In the genomic region with DNA sequence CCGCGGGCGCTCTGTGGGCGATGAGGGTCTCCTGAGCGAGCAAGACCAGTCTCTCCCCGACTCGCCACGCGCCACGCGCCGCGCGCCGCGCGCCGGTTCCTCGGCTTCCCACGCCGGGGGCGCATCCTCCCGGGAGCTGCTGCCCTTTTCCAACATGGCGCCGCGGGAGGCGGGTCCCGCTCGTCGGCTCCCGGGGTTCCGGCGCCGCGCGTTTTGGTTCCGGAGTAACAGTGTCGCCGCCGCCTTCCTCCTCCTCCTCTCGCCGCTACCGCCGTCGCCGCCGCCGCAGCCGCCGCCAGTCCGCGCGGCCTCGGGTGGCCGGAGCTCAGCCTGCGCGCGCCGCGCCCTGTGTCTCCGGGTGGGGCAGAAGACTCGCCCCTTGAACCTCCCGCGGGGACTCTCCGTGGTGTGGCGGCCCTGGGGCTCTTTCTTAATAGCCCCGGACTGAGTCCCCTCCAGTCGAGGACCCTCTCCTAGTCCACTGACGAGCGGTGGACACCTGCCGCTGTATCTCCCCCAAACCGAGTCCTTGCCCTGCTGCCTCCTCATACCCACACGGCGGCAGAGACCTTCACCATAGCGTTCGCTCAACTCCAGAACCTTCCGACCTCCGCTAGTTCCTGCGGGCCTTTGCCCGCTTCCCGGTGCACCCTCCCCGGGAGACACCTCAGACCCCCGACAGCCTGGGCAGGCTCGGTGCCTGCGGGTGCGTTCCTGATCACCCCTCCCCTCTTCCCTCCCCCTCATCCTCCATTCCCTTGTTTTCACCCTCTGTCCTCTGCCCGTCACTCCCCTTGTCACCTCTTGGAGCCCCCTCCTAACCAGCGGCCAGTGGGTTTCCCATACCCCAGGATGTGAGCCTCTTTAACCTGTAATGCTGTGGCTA, we compare ENCODE assay signal across 1 cellular context.
TF ChIP-seq lines count a peak whose summit lies in the region.

A gene (plus strand): TSS at position 242 of the 886 bp plus-strand sequence. CDS start 633 bp downstream, at position 875.

TF ChIP-seq in K562, 482 proteins besides CTCF, POLR2A, EP300 and RAD21 (continued from another document and continues in another):
- TF ChIP-seq HOXB6 (CRISPR knock-in tag; IDR thresholded peaks at IDR 0.05; ENCODE audit: borderline replicate concordance) (no peak), ZNF217 (CRISPR knock-in tag; IDR thresholded peaks at IDR 0.05) (no peak), RB1 (IDR thresholded peaks at IDR 0.05; ENCODE audit: low read depth) (peak; percentile 93), ELF4 (CRISPR knock-in tag; IDR thresholded peaks at IDR 0.05) (peak; percentile 48; the same call in 1 of the 2 replicates), POLR2G (IDR thresholded peaks at IDR 0.05; ENCODE audit: low read depth, low read length) (peak; percentile 95), MYC (IDR thresholded peaks at IDR 0.05; ENCODE audit: low read depth, low read length) (peak; percentile 92), MYC (CRISPR knock-in tag; IDR thresholded peaks at IDR 0.05; ENCODE audit: borderline replicate concordance, low read depth) (no peak), SIX5 (IDR thresholded peaks at IDR 0.05; ENCODE audit: borderline replicate concordance in 1 of 2, insufficient read depth in 1 of 2, low read depth in 1 of 2, low read length in 2 of 2) (peak; percentile 55 to 61; a peak in 3 of 4 replicates), ZNF174 (CRISPR knock-in tag; IDR thresholded peaks at IDR 0.05) (no peak), DPF2 (IDR thresholded peaks at IDR 0.05) (peak; percentile 37; the same call in 1 of the 2 replicates), CSDE1 (IDR thresholded peaks at IDR 0.05) (no peak), SUPT5H (IDR thresholded peaks at IDR 0.05) (peak; percentile 75), KLF1 (tag; IDR thresholded peaks at IDR 0.05) (peak; percentile 52; the same call in 1 of the 2 replicates), SRSF1 (IDR thresholded peaks at IDR 0.05; ENCODE audit: low read depth, low read length) (0 out of 2 replicates have a peak, but pooled peaks have one; percentile 50), ATF7 (IDR thresholded peaks at IDR 0.05) (peak; percentile 71; the same call in 1 of the 2 replicates), ZNF586 (CRISPR knock-in tag; conservative IDR thresholded peaks at IDR 0.05) (no peak), HMGN3 (IDR thresholded peaks at IDR 0.05; ENCODE audit: borderline replicate concordance, extremely low read depth, insufficient read length, low read depth, low read length) (peak; percentile 84), JUNB (CRISPR knock-in tag; conservative IDR thresholded peaks at IDR 0.05) (no peak), HEY1 (CRISPR knock-in tag; IDR thresholded peaks at IDR 0.05; ENCODE audit: borderline replicate concordance) (no peak), HMG20B (CRISPR knock-in tag; IDR thresholded peaks at IDR 0.05) (no peak), ZBED1 (IDR thresholded peaks at IDR 0.05) (0 out of 2 replicates have a peak, but pooled peaks have one; percentile 31), NCOA1 (IDR thresholded peaks at IDR 0.05; ENCODE audit: low read depth) (no peak), MAZ (CRISPR knock-in tag; conservative IDR thresholded peaks at IDR 0.05 in 1 of 2, IDR thresholded peaks at IDR 0.05 in 1 of 2) (peak; percentile 54 to 70; a peak in 2 of 4 replicates), SRF (CRISPR knock-in tag; IDR thresholded peaks at IDR 0.05) (no peak), TEAD4 (IDR thresholded peaks at IDR 0.05; ENCODE audit: low read length) (no peak), TEAD4 (CRISPR knock-in tag; IDR thresholded peaks at IDR 0.05; ENCODE audit: borderline replicate concordance) (no peak), TAF7 (tag; IDR thresholded peaks at IDR 0.05) (peak; percentile 40; the same call in 1 of the 2 replicates), ZNF124 (CRISPR knock-in tag; IDR thresholded peaks at IDR 0.05) (no peak), EP400 (IDR thresholded peaks at IDR 0.05) (peak; percentile 87), TCF3 (CRISPR knock-in tag; IDR thresholded peaks at IDR 0.05) (no peak)
- TF ChIP-seq, protein P1, sequence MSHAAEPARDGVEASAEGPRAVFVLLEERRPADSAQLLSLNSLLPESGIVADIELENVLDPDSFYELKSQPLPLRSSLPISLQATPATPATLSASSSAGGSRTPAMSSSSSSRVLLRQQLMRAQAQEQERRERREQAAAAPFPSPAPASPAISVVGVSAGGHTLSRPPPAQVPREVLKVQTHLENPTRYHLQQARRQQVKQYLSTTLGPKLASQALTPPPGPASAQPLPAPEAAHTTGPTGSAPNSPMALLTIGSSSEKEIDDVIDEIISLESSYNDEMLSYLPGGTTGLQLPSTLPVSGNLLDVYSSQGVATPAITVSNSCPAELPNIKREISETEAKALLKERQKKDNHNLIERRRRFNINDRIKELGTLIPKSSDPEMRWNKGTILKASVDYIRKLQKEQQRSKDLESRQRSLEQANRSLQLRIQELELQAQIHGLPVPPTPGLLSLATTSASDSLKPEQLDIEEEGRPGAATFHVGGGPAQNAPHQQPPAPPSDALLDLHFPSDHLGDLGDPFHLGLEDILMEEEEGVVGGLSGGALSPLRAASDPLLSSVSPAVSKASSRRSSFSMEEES (CRISPR knock-in tag; IDR thresholded peaks at IDR 0.05) = no peak
- TF ChIP-seq, protein P2, sequence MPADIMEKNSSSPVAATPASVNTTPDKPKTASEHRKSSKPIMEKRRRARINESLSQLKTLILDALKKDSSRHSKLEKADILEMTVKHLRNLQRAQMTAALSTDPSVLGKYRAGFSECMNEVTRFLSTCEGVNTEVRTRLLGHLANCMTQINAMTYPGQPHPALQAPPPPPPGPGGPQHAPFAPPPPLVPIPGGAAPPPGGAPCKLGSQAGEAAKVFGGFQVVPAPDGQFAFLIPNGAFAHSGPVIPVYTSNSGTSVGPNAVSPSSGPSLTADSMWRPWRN (IDR thresholded peaks at IDR 0.05; ENCODE audit: low read depth) = no peak
- TF ChIP-seq, protein P3, sequence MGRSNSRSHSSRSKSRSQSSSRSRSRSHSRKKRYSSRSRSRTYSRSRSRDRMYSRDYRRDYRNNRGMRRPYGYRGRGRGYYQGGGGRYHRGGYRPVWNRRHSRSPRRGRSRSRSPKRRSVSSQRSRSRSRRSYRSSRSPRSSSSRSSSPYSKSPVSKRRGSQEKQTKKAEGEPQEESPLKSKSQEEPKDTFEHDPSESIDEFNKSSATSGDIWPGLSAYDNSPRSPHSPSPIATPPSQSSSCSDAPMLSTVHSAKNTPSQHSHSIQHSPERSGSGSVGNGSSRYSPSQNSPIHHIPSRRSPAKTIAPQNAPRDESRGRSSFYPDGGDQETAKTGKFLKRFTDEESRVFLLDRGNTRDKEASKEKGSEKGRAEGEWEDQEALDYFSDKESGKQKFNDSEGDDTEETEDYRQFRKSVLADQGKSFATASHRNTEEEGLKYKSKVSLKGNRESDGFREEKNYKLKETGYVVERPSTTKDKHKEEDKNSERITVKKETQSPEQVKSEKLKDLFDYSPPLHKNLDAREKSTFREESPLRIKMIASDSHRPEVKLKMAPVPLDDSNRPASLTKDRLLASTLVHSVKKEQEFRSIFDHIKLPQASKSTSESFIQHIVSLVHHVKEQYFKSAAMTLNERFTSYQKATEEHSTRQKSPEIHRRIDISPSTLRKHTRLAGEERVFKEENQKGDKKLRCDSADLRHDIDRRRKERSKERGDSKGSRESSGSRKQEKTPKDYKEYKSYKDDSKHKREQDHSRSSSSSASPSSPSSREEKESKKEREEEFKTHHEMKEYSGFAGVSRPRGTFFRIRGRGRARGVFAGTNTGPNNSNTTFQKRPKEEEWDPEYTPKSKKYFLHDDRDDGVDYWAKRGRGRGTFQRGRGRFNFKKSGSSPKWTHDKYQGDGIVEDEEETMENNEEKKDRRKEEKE (IDR thresholded peaks at IDR 0.05; ENCODE audit: borderline replicate concordance in 1 of 2, control insufficient read depth in 1 of 2, low read depth in 2 of 2, low read length in 1 of 2) = peak in 1 of 2 experiments; percentile 41; a peak in 1 of 4 replicates
- TF ChIP-seq, protein P4, sequence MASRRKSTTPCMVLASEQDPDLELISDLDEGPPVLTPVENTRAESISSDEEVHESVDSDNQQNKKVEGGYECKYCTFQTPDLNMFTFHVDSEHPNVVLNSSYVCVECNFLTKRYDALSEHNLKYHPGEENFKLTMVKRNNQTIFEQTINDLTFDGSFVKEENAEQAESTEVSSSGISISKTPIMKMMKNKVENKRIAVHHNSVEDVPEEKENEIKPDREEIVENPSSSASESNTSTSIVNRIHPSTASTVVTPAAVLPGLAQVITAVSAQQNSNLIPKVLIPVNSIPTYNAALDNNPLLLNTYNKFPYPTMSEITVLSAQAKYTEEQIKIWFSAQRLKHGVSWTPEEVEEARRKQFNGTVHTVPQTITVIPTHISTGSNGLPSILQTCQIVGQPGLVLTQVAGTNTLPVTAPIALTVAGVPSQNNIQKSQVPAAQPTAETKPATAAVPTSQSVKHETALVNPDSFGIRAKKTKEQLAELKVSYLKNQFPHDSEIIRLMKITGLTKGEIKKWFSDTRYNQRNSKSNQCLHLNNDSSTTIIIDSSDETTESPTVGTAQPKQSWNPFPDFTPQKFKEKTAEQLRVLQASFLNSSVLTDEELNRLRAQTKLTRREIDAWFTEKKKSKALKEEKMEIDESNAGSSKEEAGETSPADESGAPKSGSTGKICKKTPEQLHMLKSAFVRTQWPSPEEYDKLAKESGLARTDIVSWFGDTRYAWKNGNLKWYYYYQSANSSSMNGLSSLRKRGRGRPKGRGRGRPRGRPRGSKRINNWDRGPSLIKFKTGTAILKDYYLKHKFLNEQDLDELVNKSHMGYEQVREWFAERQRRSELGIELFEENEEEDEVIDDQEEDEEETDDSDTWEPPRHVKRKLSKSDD (conservative IDR thresholded peaks at IDR 0.05; ENCODE audit: low read length) = no peak
- TF ChIP-seq, protein P5, sequence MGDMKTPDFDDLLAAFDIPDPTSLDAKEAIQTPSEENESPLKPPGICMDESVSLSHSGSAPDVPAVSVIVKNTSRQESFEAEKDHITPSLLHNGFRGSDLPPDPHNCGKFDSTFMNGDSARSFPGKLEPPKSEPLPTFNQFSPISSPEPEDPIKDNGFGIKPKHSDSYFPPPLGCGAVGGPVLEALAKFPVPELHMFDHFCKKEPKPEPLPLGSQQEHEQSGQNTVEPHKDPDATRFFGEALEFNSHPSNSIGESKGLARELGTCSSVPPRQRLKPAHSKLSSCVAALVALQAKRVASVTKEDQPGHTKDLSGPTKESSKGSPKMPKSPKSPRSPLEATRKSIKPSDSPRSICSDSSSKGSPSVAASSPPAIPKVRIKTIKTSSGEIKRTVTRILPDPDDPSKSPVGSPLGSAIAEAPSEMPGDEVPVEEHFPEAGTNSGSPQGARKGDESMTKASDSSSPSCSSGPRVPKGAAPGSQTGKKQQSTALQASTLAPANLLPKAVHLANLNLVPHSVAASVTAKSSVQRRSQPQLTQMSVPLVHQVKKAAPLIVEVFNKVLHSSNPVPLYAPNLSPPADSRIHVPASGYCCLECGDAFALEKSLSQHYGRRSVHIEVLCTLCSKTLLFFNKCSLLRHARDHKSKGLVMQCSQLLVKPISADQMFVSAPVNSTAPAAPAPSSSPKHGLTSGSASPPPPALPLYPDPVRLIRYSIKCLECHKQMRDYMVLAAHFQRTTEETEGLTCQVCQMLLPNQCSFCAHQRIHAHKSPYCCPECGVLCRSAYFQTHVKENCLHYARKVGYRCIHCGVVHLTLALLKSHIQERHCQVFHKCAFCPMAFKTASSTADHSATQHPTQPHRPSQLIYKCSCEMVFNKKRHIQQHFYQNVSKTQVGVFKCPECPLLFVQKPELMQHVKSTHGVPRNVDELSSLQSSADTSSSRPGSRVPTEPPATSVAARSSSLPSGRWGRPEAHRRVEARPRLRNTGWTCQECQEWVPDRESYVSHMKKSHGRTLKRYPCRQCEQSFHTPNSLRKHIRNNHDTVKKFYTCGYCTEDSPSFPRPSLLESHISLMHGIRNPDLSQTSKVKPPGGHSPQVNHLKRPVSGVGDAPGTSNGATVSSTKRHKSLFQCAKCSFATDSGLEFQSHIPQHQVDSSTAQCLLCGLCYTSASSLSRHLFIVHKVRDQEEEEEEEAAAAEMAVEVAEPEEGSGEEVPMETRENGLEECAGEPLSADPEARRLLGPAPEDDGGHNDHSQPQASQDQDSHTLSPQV (IDR thresholded peaks at IDR 0.05) = no peak; the same call in 1 of the 2 replicates
- TF ChIP-seq, protein P6, sequence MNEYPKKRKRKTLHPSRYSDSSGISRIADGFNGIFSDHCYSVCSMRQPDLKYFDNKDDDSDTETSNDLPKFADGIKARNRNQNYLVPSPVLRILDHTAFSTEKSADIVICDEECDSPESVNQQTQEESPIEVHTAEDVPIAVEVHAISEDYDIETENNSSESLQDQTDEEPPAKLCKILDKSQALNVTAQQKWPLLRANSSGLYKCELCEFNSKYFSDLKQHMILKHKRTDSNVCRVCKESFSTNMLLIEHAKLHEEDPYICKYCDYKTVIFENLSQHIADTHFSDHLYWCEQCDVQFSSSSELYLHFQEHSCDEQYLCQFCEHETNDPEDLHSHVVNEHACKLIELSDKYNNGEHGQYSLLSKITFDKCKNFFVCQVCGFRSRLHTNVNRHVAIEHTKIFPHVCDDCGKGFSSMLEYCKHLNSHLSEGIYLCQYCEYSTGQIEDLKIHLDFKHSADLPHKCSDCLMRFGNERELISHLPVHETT (CRISPR knock-in tag; conservative IDR thresholded peaks at IDR 0.05 in 1 of 2, IDR thresholded peaks at IDR 0.05 in 1 of 2) = peak in 1 of 2 experiments; percentile 96; a peak in 2 of 4 replicates
- TF ChIP-seq, protein P7, sequence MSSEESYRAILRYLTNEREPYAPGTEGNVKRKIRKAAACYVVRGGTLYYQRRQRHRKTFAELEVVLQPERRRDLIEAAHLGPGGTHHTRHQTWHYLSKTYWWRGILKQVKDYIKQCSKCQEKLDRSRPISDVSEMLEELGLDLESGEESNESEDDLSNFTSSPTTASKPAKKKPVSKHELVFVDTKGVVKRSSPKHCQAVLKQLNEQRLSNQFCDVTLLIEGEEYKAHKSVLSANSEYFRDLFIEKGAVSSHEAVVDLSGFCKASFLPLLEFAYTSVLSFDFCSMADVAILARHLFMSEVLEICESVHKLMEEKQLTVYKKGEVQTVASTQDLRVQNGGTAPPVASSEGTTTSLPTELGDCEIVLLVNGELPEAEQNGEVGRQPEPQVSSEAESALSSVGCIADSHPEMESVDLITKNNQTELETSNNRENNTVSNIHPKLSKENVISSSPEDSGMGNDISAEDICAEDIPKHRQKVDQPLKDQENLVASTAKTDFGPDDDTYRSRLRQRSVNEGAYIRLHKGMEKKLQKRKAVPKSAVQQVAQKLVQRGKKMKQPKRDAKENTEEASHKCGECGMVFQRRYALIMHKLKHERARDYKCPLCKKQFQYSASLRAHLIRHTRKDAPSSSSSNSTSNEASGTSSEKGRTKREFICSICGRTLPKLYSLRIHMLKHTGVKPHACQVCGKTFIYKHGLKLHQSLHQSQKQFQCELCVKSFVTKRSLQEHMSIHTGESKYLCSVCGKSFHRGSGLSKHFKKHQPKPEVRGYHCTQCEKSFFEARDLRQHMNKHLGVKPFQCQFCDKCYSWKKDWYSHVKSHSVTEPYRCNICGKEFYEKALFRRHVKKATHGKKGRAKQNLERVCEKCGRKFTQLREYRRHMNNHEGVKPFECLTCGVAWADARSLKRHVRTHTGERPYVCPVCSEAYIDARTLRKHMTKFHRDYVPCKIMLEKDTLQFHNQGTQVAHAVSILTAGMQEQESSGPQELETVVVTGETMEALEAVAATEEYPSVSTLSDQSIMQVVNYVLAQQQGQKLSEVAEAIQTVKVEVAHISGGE (CRISPR knock-in tag; IDR thresholded peaks at IDR 0.05) = peak; percentile 47 to 98 (median 88); a peak in 5 of 6 replicates
- TF ChIP-seq, protein P8, sequence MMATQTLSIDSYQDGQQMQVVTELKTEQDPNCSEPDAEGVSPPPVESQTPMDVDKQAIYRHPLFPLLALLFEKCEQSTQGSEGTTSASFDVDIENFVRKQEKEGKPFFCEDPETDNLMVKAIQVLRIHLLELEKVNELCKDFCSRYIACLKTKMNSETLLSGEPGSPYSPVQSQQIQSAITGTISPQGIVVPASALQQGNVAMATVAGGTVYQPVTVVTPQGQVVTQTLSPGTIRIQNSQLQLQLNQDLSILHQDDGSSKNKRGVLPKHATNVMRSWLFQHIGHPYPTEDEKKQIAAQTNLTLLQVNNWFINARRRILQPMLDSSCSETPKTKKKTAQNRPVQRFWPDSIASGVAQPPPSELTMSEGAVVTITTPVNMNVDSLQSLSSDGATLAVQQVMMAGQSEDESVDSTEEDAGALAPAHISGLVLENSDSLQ (IDR thresholded peaks at IDR 0.05) = no peak
